Comparison of ENCODE assay signal across 1 cellular context in genomic region chr2:50975546-50975945, GRCh38.
TF ChIP-seq lines count a peak whose summit lies in the region.

No MANE protein-coding gene starts in this region.

TF ChIP-seq in WTC11, 78 proteins besides CTCF, POLR2A, EP300 and RAD21 (continued from another document):
- TF ChIP-seq ARID4B (CRISPR knock-in tag; IDR thresholded peaks at IDR 0.05; ENCODE audit: borderline replicate concordance) (no peak), ATF1 (CRISPR knock-in tag; IDR thresholded peaks at IDR 0.05) (no peak), ATF3 (CRISPR knock-in tag; conservative IDR thresholded peaks at IDR 0.05) (no peak), GABPB1 (CRISPR knock-in tag; IDR thresholded peaks at IDR 0.05) (no peak), GTF2I (CRISPR knock-in tag; conservative IDR thresholded peaks at IDR 0.05) (no peak)
